Comparison of ENCODE assay signal across 12 cellular contexts in genomic region chr14:75715926-75716780, GRCh38. TPM values are rescaled to one million over a fixed set of nuclear protein-coding genes. Genes with fewer than 3 reads are reported as not detected.
DNase-seq lines count a peak whose midpoint lies in the region; ATAC-seq and TF ChIP-seq lines count a peak whose summit lies in the region.
"Had no signal": no experiment of that assay in that cellular context is flagged by ENCODE, and none has a peak within 500 bp of the region (broad histone marks: within the 10 kb centered on the region; RNA-seq: fewer than 3 reads in every experiment).

No MANE protein-coding gene starts in this region.

- H3K27ac Mint-ChIP-seq in chondrocyte (ENCODE audit: unreplicated experiment) (peak overlapping the region; percentile 41), nephron (peak overlapping the region; percentile 73 to 89 (median 84)), immature natural killer cell (no peak overlapping the region)

- DNase-seq in AG04450 (ENCODE audit: low read depth, low spot score) (peak; percentile 93), HK-2 (ENCODE audit: unreplicated experiment) (peak; percentile 61), chondrocyte (ENCODE audit: low spot score) (no peak), head of caudate nucleus (no peak), immature natural killer cell (no peak), NCI-H510A (lab: John Stamatoyannopoulos, UW) (no peak)
- DNase-seq: activated T-cell treated with anti-CD3 and anti-CD28 coated beads, Interleukin-2, amount 50 U/mL, for 1 hour; CD4-positive, CD25-positive, alpha-beta regulatory T cell; NCI-H1436 treated with DMSO at 0.1 percent for 48 hours; NCI-H774 had no signal

- CTCF ChIA-PET in AG04450 (lab: Charles Lee), result interaction anchor here (0.6 to 8.6 kb wide), 5 partner anchors 64 to 636 kb away, joined by 4 to 484 read pairs (median 5); partner anchors contain the start of genes IFT43 and TGFB3

- TF ChIP-seq CTCF in AG04450 (IDR thresholded peaks at IDR 0.05; ENCODE audit: low read depth, low read length) (no peak), chondrocyte (IDR thresholded peaks at IDR 0.05) (no peak), nephron (IDR thresholded peaks at IDR 0.05; ENCODE audit: unreplicated experiment in 3 of 3) (no peak)

- POLR2A ChIA-PET in AG04450 (lab: Yijun Ruan, JAX), result no interaction called here

- H3K4me1 Mint-ChIP-seq in chondrocyte (ENCODE audit: low read depth), result peaks cover 64% of the 10 kb centered on the region
- H3K4me1 Mint-ChIP-seq in nephron, result peaks cover 52% of the 10 kb centered on the region
- no peaks in the 10 kb centered on the region for H3K4me1 Mint-ChIP-seq in immature natural killer cell

- H3K27ac ChIP-seq in AG04450 (ENCODE audit: low read depth, low read length), result no peak overlapping the region

- H3K27me3 ChIP-seq in AG04450 (ENCODE audit: control insufficient read depth, insufficient read depth, low read length), result peaks cover 6% of the 10 kb centered on the region

- no peak overlapping the region for H3K4me3 Mint-ChIP-seq in chondrocyte (ENCODE audit: unreplicated experiment)
- no peak overlapping the region for H3K4me3 Mint-ChIP-seq in nephron
- no peak overlapping the region for H3K4me3 Mint-ChIP-seq in immature natural killer cell
- H3K4me3 Mint-ChIP-seq: CD4-positive, CD25-positive, alpha-beta regulatory T cell had no signal

- no peaks in the 10 kb centered on the region for H3K9me3 Mint-ChIP-seq in chondrocyte (ENCODE audit: low read depth)
- no peaks in the 10 kb centered on the region for H3K9me3 Mint-ChIP-seq in nephron
- H3K9me3 Mint-ChIP-seq in immature natural killer cell, result no peaks in the 10 kb centered on the region
- H3K9me3 Mint-ChIP-seq: CD4-positive, CD25-positive, alpha-beta regulatory T cell had no signal

- no peak overlapping the region for H3K4me3 ChIP-seq in AG04450 (ENCODE audit: low read depth, low read length)

- peaks cover 5% of the 10 kb centered on the region for H3K36me3 Mint-ChIP-seq in chondrocyte (ENCODE audit: low read depth)
- peaks cover 36% of the 10 kb centered on the region for H3K36me3 Mint-ChIP-seq in nephron (ENCODE audit: low read depth)
- H3K36me3 Mint-ChIP-seq in immature natural killer cell, result peaks cover 16 to 32% (median 32%) of the 10 kb centered on the region in 3 donors

- ATAC-seq in HG03095 (IDR thresholded peaks at IDR 0.05; ENCODE audit: unreplicated experiment), result no peak

- no peaks in the 10 kb centered on the region for H3K9me3 ChIP-seq in AG04450 (ENCODE audit: control insufficient read depth, insufficient read depth, low read length)

- intact Hi-C loops in head of caudate nucleus (cut with DNase I), result loop anchor here (10.0 kb wide), 1 partner anchor 189 kb away; no protein-coding TSS in a partner anchor

- H3K27me3 Mint-ChIP-seq in chondrocyte (ENCODE audit: low read depth) (no peaks in the 10 kb centered on the region), nephron (ENCODE audit: low read depth) (no peaks in the 10 kb centered on the region), immature natural killer cell (ENCODE audit: low read depth in 3 of 3) (no peaks in the 10 kb centered on the region)
- H3K27me3 Mint-ChIP-seq: CD4-positive, CD25-positive, alpha-beta regulatory T cell had no signal

RNA-seq across cellular contexts. Expression of gene TTLL5, which starts 55.1 kb away (rescaled TPM):
- 21.6 and 24.1 TPM in 2 replicates for polyA plus RNA-seq in AG04450 (2011; rRNA removed)
- 19.7 and 44.4 TPM in 2 replicates for polyA minus RNA-seq in AG04450 (2011; rRNA and poly(A)+ RNA removed)
- total RNA-seq in chondrocyte, result 22.1 to 39.2 TPM (median 28.4 TPM) in 3 replicates
- 10 to 100 TPM in 1 of 3 donors, 1 to 10 TPM in 1, not detected in 1; 6.9 to 10.4 TPM for polyA plus RNA-seq in immature natural killer cell

RNA-seq across cellular contexts. Expression of gene ERG28, which starts 55.5 kb away (rescaled TPM):
- polyA plus RNA-seq in AG04450 (2011; rRNA removed) (22.8 and 24.7 TPM in 2 replicates), immature natural killer cell (10 to 100 TPM; 28.7 to 34.4 (median 32.4) TPM)
- polyA minus RNA-seq in AG04450 (2011; rRNA and poly(A)+ RNA removed), result 7.8 and 9.4 TPM in 2 replicates
- 15.5 to 20.4 TPM (median 16.7 TPM) in 3 replicates for total RNA-seq in chondrocyte

Comparison
In these comparisons a context has a peak if more than half of its experiments do, and no peak if none do; other contexts are left out.
1. DNase-seq: peak in AG04450 (single experiment) and HK-2 (single experiment); none in chondrocyte (single experiment), head of caudate nucleus (0 of 42), immature natural killer cell (0 of 3) and NCI-H510A (single experiment).
2. H3K27ac Mint-ChIP-seq: peak in chondrocyte (single experiment) and nephron (3 of 3); none in immature natural killer cell (0 of 6).